ENCODE assay signal across 13 cellular contexts in genomic region chr6:53281518-53282215, GRCh38.
DNase-seq lines count a peak whose midpoint lies in the region; ATAC-seq, FAIRE-seq and TF ChIP-seq lines count a peak whose summit lies in the region.
"Had no signal": no experiment of that assay in that cellular context is flagged by ENCODE, and none has a peak within 500 bp of the region (broad histone marks: within the 10 kb centered on the region; RNA-seq: fewer than 3 reads in every experiment).

No MANE protein-coding gene starts in this region.

- no peaks in the 10 kb centered on the region for H3K27me3 Mint-ChIP-seq in endothelial cell (ENCODE audit: unreplicated experiment)
- H3K27me3 Mint-ChIP-seq in glutamatergic neuron (ENCODE audit: unreplicated experiment): no peaks in the 10 kb centered on the region

- intact Hi-C loops in right lobe of liver (cut with DNase I): no loop called here
- intact Hi-C loops in HepG2 (cut with micrococcal nuclease; ENCODE audit: unreplicated experiment): no loop called here
- intact Hi-C loops in aorta (cut with DNase I): no loop called here

- H3K4me2 ChIP-seq in HepG2 (ENCODE audit: low read depth, low read length): no peak overlapping the region

- CTCF ChIA-PET in HepG2 (lab: Yijun Ruan, JAX; ENCODE audit: low intra/inter-chr PET ratio, low total read pairs): no interaction called here

- H4K20me1 ChIP-seq in HepG2 (ENCODE audit: insufficient read depth, low read length): no peaks in the 10 kb centered on the region

- H3K4me1 Mint-ChIP-seq in endothelial cell (ENCODE audit: unreplicated experiment): peaks cover 28% of the 10 kb centered on the region
- peaks cover 7% of the 10 kb centered on the region for H3K4me1 Mint-ChIP-seq in glutamatergic neuron (ENCODE audit: low read depth, unreplicated experiment)

- 47% methylated on average over 3 of the region's 3 CpGs for WGBS in right lobe of liver (ENCODE audit: insufficient coverage, low coverage, low lambda C conversion rate, missing lambda C conversion rate)
- 95% methylated on average over 3 of the region's 3 CpGs for WGBS in HepG2 (ENCODE audit: low lambda C conversion rate)
- 32 to 42% methylated on average over 3 of the region's 3 CpGs for WGBS in aorta, 2 donors

- H3K36me3 ChIP-seq in right lobe of liver (no peaks in the 10 kb centered on the region), HepG2 (replicated peaks in 1 of 2; ENCODE audit: control insufficient read depth in 1 of 2, insufficient read depth in 2 of 2, low read length in 2 of 2) (peaks cover 0 to 21% of the 10 kb centered on the region in 2 experiments; a peak in 1 of 5 replicates), aorta (ENCODE audit: control insufficient read depth in 1 of 2, insufficient read depth in 2 of 2, low read length in 1 of 2) (no peaks in the 10 kb centered on the region)

- no peak for TF ChIP-seq EP300 in HepG2 (IDR thresholded peaks at IDR 0.05; ENCODE audit: low read depth in 2 of 2, low read length in 2 of 2)
- no peak for TF ChIP-seq EP300 in HepG2 (CRISPR knock-in tag; IDR thresholded peaks at IDR 0.05; ENCODE audit: borderline replicate concordance)

- H3K27ac Mint-ChIP-seq in endothelial cell (ENCODE audit: unreplicated experiment) (peak overlapping the region; percentile 94), glutamatergic neuron (ENCODE audit: unreplicated experiment) (no peak overlapping the region)

- H3K79me2 ChIP-seq in HepG2 (ENCODE audit: insufficient read depth, low read length): no peaks in the 10 kb centered on the region

- peak; percentile 40 to 73 (median 44) for ATAC-seq in right lobe of liver
- ATAC-seq in HepG2: no peak
- peak; percentile 61 for ATAC-seq in HG03097 (IDR thresholded peaks at IDR 0.05; ENCODE audit: low FRiP score, unreplicated experiment)
- ATAC-seq in aorta (ENCODE audit: low FRiP score): no peak

- H3K27ac ChIP-seq in right lobe of liver: no peak overlapping the region
- H3K27ac ChIP-seq in HepG2 (ENCODE audit: extremely low read length, insufficient read depth, low read length): no peak overlapping the region
- H3K27ac ChIP-seq in aorta (ENCODE audit: low read depth in 1 of 2, low read length in 2 of 2): peak overlapping the region; percentile 55 to 93

- POLR2A ChIA-PET in HepG2 (lab: Yijun Ruan, JAX): no interaction called here

- no peak overlapping the region for H3K9ac ChIP-seq in HepG2 (ENCODE audit: insufficient read depth, low read depth, low read length)

- no peak for TF ChIP-seq RAD21 in HepG2 (CRISPR knock-in tag; IDR thresholded peaks at IDR 0.05)

- H3K4me3 Mint-ChIP-seq in endothelial cell (ENCODE audit: unreplicated experiment) (no peak overlapping the region), glutamatergic neuron (ENCODE audit: unreplicated experiment) (no peak overlapping the region)

- in situ Hi-C loops in HepG2 (cut with HindIII; ENCODE audit: extremely low pct_ligation_motif_present, low pct_unique_long_range_greater_than_20kb): no loop called here

- TF ChIP-seq POLR2A in right lobe of liver (IDR thresholded peaks at IDR 0.05) (no peak), HepG2 (IDR thresholded peaks at IDR 0.05; ENCODE audit: insufficient read depth in 1 of 2, low read depth in 2 of 2, low read length in 2 of 2) (no peak)

- H3K9me3 Mint-ChIP-seq in endothelial cell (ENCODE audit: unreplicated experiment) (no peaks in the 10 kb centered on the region), glutamatergic neuron (ENCODE audit: unreplicated experiment) (peaks cover 2% of the 10 kb centered on the region)

- TF ChIP-seq CTCF in right lobe of liver (IDR thresholded peaks at IDR 0.05): no peak
- no peak for TF ChIP-seq CTCF in HepG2 (CRISPR knock-in tag; IDR thresholded peaks at IDR 0.05)
- no peak for TF ChIP-seq CTCF in endothelial cell (IDR thresholded peaks at IDR 0.05; ENCODE audit: unreplicated experiment)
- TF ChIP-seq CTCF in glutamatergic neuron (IDR thresholded peaks at IDR 0.05; ENCODE audit: partially characterized antibody, unreplicated experiment): no peak

- peaks cover 23% of the 10 kb centered on the region for H3K36me3 Mint-ChIP-seq in endothelial cell (ENCODE audit: low read depth, unreplicated experiment)
- H3K36me3 Mint-ChIP-seq in glutamatergic neuron (ENCODE audit: unreplicated experiment): no peaks in the 10 kb centered on the region

- H3K4me1 ChIP-seq in right lobe of liver (peaks cover 0 to 18% (median 5%) of the 10 kb centered on the region in 4 donors), HepG2 (ENCODE audit: insufficient read depth, low read length) (no peaks in the 10 kb centered on the region), aorta (ENCODE audit: control insufficient read depth in 1 of 2, insufficient read depth in 2 of 2, low read length in 2 of 2) (peaks cover 4 to 8% of the 10 kb centered on the region in 2 donors)

- H3K4me3 ChIP-seq in right lobe of liver (no peak overlapping the region), HepG2 (replicated peaks in 1 of 3; ENCODE audit: insufficient read depth in 1 of 3, low read depth in 2 of 3, low read length in 3 of 3) (no peak overlapping the region), aorta (ENCODE audit: low read length in 2 of 2) (no peak overlapping the region)
- H3K4me3 ChIP-seq: MG63 had no signal

- H3K9me3 ChIP-seq in right lobe of liver: no peaks in the 10 kb centered on the region
- H3K9me3 ChIP-seq in HepG2 (ENCODE audit: low read length): no peaks in the 10 kb centered on the region
- H3K9me3 ChIP-seq in aorta (ENCODE audit: control insufficient read depth, low read length): no peaks in the 10 kb centered on the region
- H3K9me3 ChIP-seq: MG63 had no signal

- no TSS peak for BruUV-seq in HepG2 (replicated peaks; lab: Mats Ljungman, UMichigan)

- no peak overlapping the region for H2AFZ ChIP-seq in HepG2 (ENCODE audit: low read length)

- H3K27me3 ChIP-seq in right lobe of liver (no peaks in the 10 kb centered on the region), HepG2 (ENCODE audit: control insufficient read depth in 1 of 2, insufficient read depth in 2 of 2, low read length in 2 of 2) (no peaks in the 10 kb centered on the region), aorta (ENCODE audit: control insufficient read depth in 1 of 2, insufficient read depth in 2 of 2, low read length in 1 of 2) (no peaks in the 10 kb centered on the region)
- H3K27me3 ChIP-seq: MG63 had no signal

- no peak for FAIRE-seq in HepG2 (lab: Jason Lieb, UNC)
- FAIRE-seq: TTC549 had no signal

- no peak for DNase-seq in right lobe of liver
- DNase-seq in HepG2 (ENCODE audit: low spot score): no peak
- DNase-seq in endothelial cell (ENCODE audit: low spot score): no peak
- no peak for DNase-seq in aorta
- no peak for DNase-seq in putamen (ENCODE audit: low spot score)
- DNase-seq in NCI-H2171 (lab: John Stamatoyannopoulos, UW): no peak
- no peak for DNase-seq in glutamatergic neuron
- DNase-seq: activated naive CD4-positive, alpha-beta T cell; effector memory CD4-positive, alpha-beta T cell; MG63; stimulated activated CD8-positive, alpha-beta memory T cell treated with anti-CD3 and anti-CD28 coated beads, Interleukin-4, amount 100 ng/mL, for 48 hours had no signal

TF ChIP-seq in HepG2, 621 proteins besides CTCF, POLR2A, EP300 and RAD21:
- TF ChIP-seq ZNF800 (CRISPR knock-in tag; IDR thresholded peaks at IDR 0.05): no peak
- TF ChIP-seq U2AF1 (optimal IDR thresholded peaks at IDR 0.05; ENCODE audit: low read depth, low read length): no peak
- TF ChIP-seq EEA1 (CRISPR knock-in tag; IDR thresholded peaks at IDR 0.05; ENCODE audit: borderline replicate concordance): no peak
- no peak for TF ChIP-seq EED (CRISPR knock-in tag; IDR thresholded peaks at IDR 0.05)
- TF ChIP-seq ETS1 (CRISPR knock-in tag; IDR thresholded peaks at IDR 0.05): no peak
- no peak for TF ChIP-seq BORCS8-MEF2B (CRISPR knock-in tag; IDR thresholded peaks at IDR 0.05)
- TF ChIP-seq FOXK1 (CRISPR knock-in tag; IDR thresholded peaks at IDR 0.05; ENCODE audit: borderline replicate concordance, low read depth): no peak
- TF ChIP-seq POLR2AphosphoS5 (IDR thresholded peaks at IDR 0.05; ENCODE audit: low read depth, low read length): no peak
- no peak for TF ChIP-seq CSRNP2 (CRISPR knock-in tag; conservative IDR thresholded peaks at IDR 0.05; ENCODE audit: low read depth)
TF ChIP-seq in HepG2: peak in this region for 0.

Comparison
In these comparisons a context has a peak if more than half of its experiments do, and no peak if none do; other contexts are left out.
1. ATAC-seq: peak in right lobe of liver (4 of 4) and HG03097 (single experiment); none in HepG2 (single experiment) and aorta (single experiment).
2. H3K27ac ChIP-seq: peak in aorta (2 of 2); none in right lobe of liver (0 of 3) and HepG2 (single experiment).